ENCODE assay signal across 22 cellular contexts in genomic region chr10:115932099-115932498, GRCh38.
"Had no signal": no experiment of that assay in that cellular context is flagged by ENCODE, and none has a peak within 500 bp of the region (broad histone marks: within the 10 kb centered on the region; RNA-seq: fewer than 3 reads in every experiment).

No MANE protein-coding gene starts in this region.

- H3K9me3 ChIP-seq: esophagus squamous epithelium, gastrocnemius medialis, heart right ventricle, left lung, lower lobe of right lung, mucosa of descending colon had no signal

- ATAC-seq: effector memory CD8-positive, alpha-beta T cell; esophagus mucosa; gastrocnemius medialis; heart right ventricle; left cardiac atrium; left lung; left ventricle myocardium superior; lower lobe of right lung; mucosa of descending colon had no signal

- DNase-seq: effector CD8-positive, alpha-beta T cell; effector memory CD8-positive, alpha-beta T cell; endodermal cell; erythroblast; esophagus squamous epithelium; foreskin fibroblast; foreskin melanocyte; gastrocnemius medialis; glutamatergic neuron; head of caudate nucleus; heart right ventricle; hippocampal formation; left cardiac atrium; left lung; left ventricle myocardium superior; lower lobe of right lung; mesenchymal stem cell; mucosa of descending colon; naive B cell had no signal

- H3K27ac ChIP-seq: coronary artery, epithelial cell of prostate, esophagus squamous epithelium, gastrocnemius medialis, heart right ventricle, left lung, lower lobe of right lung had no signal

- H3K27me3 ChIP-seq: esophagus squamous epithelium, gastrocnemius medialis, heart right ventricle, left lung had no signal

- H3K4me3 ChIP-seq: coronary artery, esophagus squamous epithelium, gastrocnemius medialis, heart right ventricle, left lung, lower lobe of right lung, mucosa of descending colon had no signal

- H3K4me1 ChIP-seq: esophagus squamous epithelium, gastrocnemius medialis, heart right ventricle, left lung, lower lobe of right lung had no signal

- H3K36me3 ChIP-seq: esophagus squamous epithelium, gastrocnemius medialis, heart right ventricle, left lung, lower lobe of right lung had no signal
